In the genomic region with DNA sequence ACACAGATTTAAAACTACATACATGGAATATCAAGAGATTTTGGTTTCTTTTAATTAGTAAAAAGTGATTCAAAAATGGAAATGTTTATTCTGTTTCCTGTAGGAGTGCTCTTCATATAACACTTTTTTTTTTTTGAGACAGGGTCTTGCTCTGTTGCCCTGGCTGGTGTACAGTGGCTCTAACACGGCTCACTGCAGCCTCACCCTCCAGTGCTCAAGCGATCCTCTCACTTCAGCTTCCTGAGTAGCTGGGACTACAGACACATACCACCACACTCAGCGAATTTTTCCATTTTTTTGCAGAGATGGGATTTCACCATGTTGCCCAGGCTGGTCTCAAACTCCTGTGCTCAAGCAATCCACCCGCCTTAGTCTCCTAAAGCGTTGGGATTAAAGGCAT, we compare ENCODE assay signal across 15 cellular contexts.
A peak's percentile ranks its signal among the peaks of the same experiment; 100 is the strongest.
DNase-seq lines count a peak whose midpoint lies in the region; ATAC-seq and TF ChIP-seq lines count a peak whose summit lies in the region.
"Had no signal": no experiment of that assay in that cellular context is flagged by ENCODE, and none has a peak within 500 bp of the region (broad histone marks: within the 10 kb centered on the region; RNA-seq: fewer than 3 reads in every experiment).

No MANE protein-coding gene starts in this region.

- H3K9me3 Mint-ChIP-seq in WTC11 (no peaks in the 10 kb centered on the region), natural killer cell (no peaks in the 10 kb centered on the region)
- H3K9me3 Mint-ChIP-seq: HFFc6 had no signal

- H3K9me2 ChIP-seq in hepatocyte (replicated peaks; ENCODE audit: insufficient read depth) = no peaks in the 10 kb centered on the region

- H2AFZ ChIP-seq in hepatocyte = no peak overlapping the region

- TF ChIP-seq POLR2A in vagina (IDR thresholded peaks at IDR 0.05) = no peak

- no peak overlapping the region for H3K9ac ChIP-seq in stomach smooth muscle (ENCODE audit: low read length in 2 of 2)
- H3K9ac ChIP-seq: BLaER1 treated with 17β-estradiol and CSF1 and Interleukin-3, amounts not matched to agents 10 nM and 100 nM had no signal

- no peak for DNase-seq in WTC11 (ENCODE audit: low spot score)
- no peak for DNase-seq in hepatocyte (ENCODE audit: low spot score)
- no peak for DNase-seq in vagina (ENCODE audit: extremely low spot score in 2 of 2)
- DNase-seq in activated gamma-delta T cell treated with Interleukin-2 at 50 U/mL for 16 hours = no peak
- no peak for DNase-seq in natural killer cell
- DNase-seq in glomerular visceral epithelial cell (ENCODE audit: extremely low spot score) = no peak
- DNase-seq: ACHN; Calu3; CD4-positive, CD25-positive, alpha-beta regulatory T cell; DMS 273 treated with DMSO at 0.1 percent for 48 hours; HCEC 1CT; HFFc6 had no signal

- H3K79me2 ChIP-seq in hepatocyte = no peaks in the 10 kb centered on the region

- peak overlapping the region; percentile 26 for H3K27ac ChIP-seq in hepatocyte
- peak overlapping the region; percentile 11 for H3K27ac ChIP-seq in stomach smooth muscle (ENCODE audit: low read length)
- peak overlapping the region; percentile 64 for H3K27ac ChIP-seq in vagina
- H3K27ac ChIP-seq: BLaER1 treated with 17β-estradiol and CSF1 and Interleukin-3, amounts not matched to agents 10 nM and 100 nM had no signal

- H3K36me3 Mint-ChIP-seq in WTC11 (peaks cover 25% of the 10 kb centered on the region), natural killer cell (no peaks in the 10 kb centered on the region)
- H3K36me3 Mint-ChIP-seq: CD4-positive, CD25-positive, alpha-beta regulatory T cell had no signal

- H3K27me3 ChIP-seq in hepatocyte = no peaks in the 10 kb centered on the region
- H3K27me3 ChIP-seq in stomach smooth muscle (ENCODE audit: control insufficient read depth in 1 of 2, insufficient read depth in 2 of 2, low read length in 2 of 2) = no peaks in the 10 kb centered on the region
- H3K27me3 ChIP-seq in vagina = no peaks in the 10 kb centered on the region
- H3K27me3 ChIP-seq: BLaER1 treated with 17β-estradiol and CSF1 and Interleukin-3, amounts not matched to agents 10 nM and 100 nM had no signal

- peaks cover 33% of the 10 kb centered on the region for H3K4me1 ChIP-seq in hepatocyte (ENCODE audit: insufficient read depth)
- H3K4me1 ChIP-seq in stomach smooth muscle (ENCODE audit: control insufficient read depth, insufficient read depth, low read length) = peaks cover 18% of the 10 kb centered on the region
- H3K4me1 ChIP-seq in vagina = peaks cover 31% of the 10 kb centered on the region
- H3K4me1 ChIP-seq: BLaER1 treated with 17β-estradiol and CSF1 and Interleukin-3, amounts not matched to agents 10 nM and 100 nM had no signal

- H3K27me3 Mint-ChIP-seq in WTC11 (ENCODE audit: low read depth) (no peaks in the 10 kb centered on the region), natural killer cell (ENCODE audit: low read depth in 2 of 2) (peaks cover 9 to 11% of the 10 kb centered on the region in 2 donors)

- peaks cover 17% of the 10 kb centered on the region for H3K4me1 Mint-ChIP-seq in WTC11
- no peaks in the 10 kb centered on the region for H3K4me1 Mint-ChIP-seq in natural killer cell
- H3K4me1 Mint-ChIP-seq: CD4-positive, CD25-positive, alpha-beta regulatory T cell had no signal

- H3K36me3 ChIP-seq in hepatocyte (replicated peaks; ENCODE audit: insufficient read depth, low read depth) (no peaks in the 10 kb centered on the region), stomach smooth muscle (ENCODE audit: control insufficient read depth in 2 of 2, insufficient read depth in 2 of 2, low read length in 2 of 2) (peaks cover 10 to 14% of the 10 kb centered on the region in 2 donors), vagina (peaks cover 0 to 12% of the 10 kb centered on the region in 2 donors)
- H3K36me3 ChIP-seq: BLaER1 treated with 17β-estradiol and CSF1 and Interleukin-3, amounts not matched to agents 10 nM and 100 nM had no signal

- no peak overlapping the region for H3K4me2 ChIP-seq in hepatocyte
- H3K4me2 ChIP-seq: BLaER1 treated with 17β-estradiol and CSF1 and Interleukin-3, amounts not matched to agents 10 nM and 100 nM had no signal

- no peaks in the 10 kb centered on the region for H4K20me1 ChIP-seq in hepatocyte (ENCODE audit: insufficient read depth, poor library complexity, severe bottlenecking)
- H4K20me1 ChIP-seq: BLaER1 treated with 17β-estradiol and CSF1 and Interleukin-3, amounts not matched to agents 10 nM and 100 nM had no signal

- H3K9me3 ChIP-seq in hepatocyte (ENCODE audit: low read depth) = no peaks in the 10 kb centered on the region
- no peaks in the 10 kb centered on the region for H3K9me3 ChIP-seq in stomach smooth muscle (ENCODE audit: control insufficient read depth in 2 of 2, low read length in 2 of 2)
- no peaks in the 10 kb centered on the region for H3K9me3 ChIP-seq in vagina
- H3K9me3 ChIP-seq: BLaER1 treated with 17β-estradiol and CSF1 and Interleukin-3, amounts not matched to agents 10 nM and 100 nM had no signal

- CTCF ChIA-PET in WTC11 (lab: Charles Lee) = no interaction called here

- TF ChIP-seq CTCF in WTC11 (IDR thresholded peaks at IDR 0.05) (no peak), hepatocyte (IDR thresholded peaks at IDR 0.05; ENCODE audit: poor library complexity) (no peak), vagina (IDR thresholded peaks at IDR 0.05) (no peak), natural killer cell (IDR thresholded peaks at IDR 0.05) (no peak)

- intact Hi-C loops in vagina (cut with DNase I) (no loop called here), natural killer cell (cut with micrococcal nuclease) (no loop called here)

- ATAC-seq in WTC11 (no peak), natural killer cell (no peak)
- ATAC-seq: GM12878 had no signal

- POLR2A ChIA-PET in WTC11 (lab: Charles Lee) = no interaction called here

- H3K27ac Mint-ChIP-seq in WTC11 (no peak overlapping the region), natural killer cell (no peak overlapping the region)
- H3K27ac Mint-ChIP-seq: CD4-positive, CD25-positive, alpha-beta regulatory T cell; HFFc6 had no signal

- WGBS in hepatocyte (ENCODE audit: low lambda C conversion rate, missing lambda C conversion rate) = 89% methylated on average over 5 of the region's 5 CpGs

- H3K4me3 Mint-ChIP-seq in WTC11 (no peak overlapping the region), natural killer cell (no peak overlapping the region)
- H3K4me3 Mint-ChIP-seq: CD4-positive, CD25-positive, alpha-beta regulatory T cell; HFFc6 had no signal

- H3K4me3 ChIP-seq in hepatocyte = no peak overlapping the region
- H3K4me3 ChIP-seq in stomach smooth muscle (ENCODE audit: low read length in 2 of 2) = no peak overlapping the region
- H3K4me3 ChIP-seq in vagina = no peak overlapping the region
- H3K4me3 ChIP-seq: BLaER1 treated with 17β-estradiol and CSF1 and Interleukin-3, amounts not matched to agents 10 nM and 100 nM; GM12878 had no signal

TF ChIP-seq in WTC11, 78 proteins besides CTCF, POLR2A, EP300 and RAD21:
- 0 out of 2 replicates have a peak, but pooled peaks have one; percentile 53 for TF ChIP-seq ZNF121 (CRISPR knock-in tag; IDR thresholded peaks at IDR 0.05)
- no peak for TF ChIP-seq NFYB (CRISPR knock-in tag; conservative IDR thresholded peaks at IDR 0.05; ENCODE audit: low read depth)

Comparison
In these comparisons a context has a peak if more than half of its experiments do, and no peak if none do; other contexts are left out.
1. H3K27ac ChIP-seq: peak in every context shown above with its lines; median percentile 64 in vagina; 26 in hepatocyte; 11 in stomach smooth muscle.